ENCODE assay signal across 8 cellular contexts in genomic region chr1:205335692-205336091, GRCh38. TPM values are rescaled to one million over a fixed set of nuclear protein-coding genes. Genes with fewer than 3 reads are reported as not detected.
DNase-seq lines count a peak whose midpoint lies in the region; ATAC-seq and TF ChIP-seq lines count a peak whose summit lies in the region.

No MANE protein-coding gene starts in this region.

- TF ChIP-seq CTCF in smooth muscle cell (IDR thresholded peaks at IDR 0.05; ENCODE audit: borderline replicate concordance, insufficient read depth, poor library complexity, severe bottlenecking), result peak; percentile 91

- no peaks in the 10 kb centered on the region for H4K20me1 ChIP-seq in smooth muscle cell (ENCODE audit: low read depth)

- H3K4me2 ChIP-seq in smooth muscle cell, result no peak overlapping the region

- H3K27me3 ChIP-seq in right cardiac atrium (ENCODE audit: control insufficient read depth, insufficient read depth) (no peaks in the 10 kb centered on the region), smooth muscle cell (ENCODE audit: low read depth) (peaks cover 4% of the 10 kb centered on the region)

- H2AFZ ChIP-seq in smooth muscle cell (ENCODE audit: low read depth), result no peak overlapping the region

- no peaks in the 10 kb centered on the region for H3K79me2 ChIP-seq in smooth muscle cell (ENCODE audit: low read depth)

- H3K9ac ChIP-seq in smooth muscle cell (ENCODE audit: low read depth), result no peak overlapping the region

- H3K4me1 ChIP-seq in right cardiac atrium (ENCODE audit: control insufficient read depth, insufficient read depth, low read length), result no peaks in the 10 kb centered on the region
- H3K4me1 ChIP-seq in smooth muscle cell (ENCODE audit: low read depth), result no peaks in the 10 kb centered on the region

- DNase-seq in NCI-H2081 (lab: John Stamatoyannopoulos, UW) (peak; percentile 69 to 75), NCI-H2081 treated with DMSO at 0.1 percent for 48 hours (lab: John Stamatoyannopoulos, UW) (no peak), NCI-H1930 (lab: John Stamatoyannopoulos, UW) (peak; percentile 66 to 81), T-helper 9 cell (peak; percentile 71), amygdala (lab: John Stamatoyannopoulos, UW) (peak in 51 of 56 donors; percentile 27 to 84 (median 63)), right cardiac atrium (peak; percentile 69 to 88 (median 86)), smooth muscle cell (lab: John Stamatoyannopoulos, UW; ENCODE audit: unreplicated experiment) (no peak)

- intact Hi-C loops in right cardiac atrium (cut with DNase I), result no loop called here

- no peak overlapping the region for H3K27ac ChIP-seq in right cardiac atrium (ENCODE audit: low read length)
- H3K27ac ChIP-seq in smooth muscle cell (ENCODE audit: low read depth), result no peak overlapping the region

- ATAC-seq in right cardiac atrium, result peak; percentile 70 to 79
- ATAC-seq in HG02981 (IDR thresholded peaks at IDR 0.05; ENCODE audit: unreplicated experiment), result no peak

- no peaks in the 10 kb centered on the region for H3K36me3 ChIP-seq in smooth muscle cell (ENCODE audit: low read depth)

- 8% methylated on average over 4 of the region's 4 CpGs for WGBS in right cardiac atrium
- WGBS in smooth muscle cell (ENCODE audit: low lambda C conversion rate), result 9% methylated on average over 4 of the region's 4 CpGs

- no peaks in the 10 kb centered on the region for H3F3A ChIP-seq in smooth muscle cell (ENCODE audit: low read depth)

- H3K9me3 ChIP-seq in right cardiac atrium (ENCODE audit: control insufficient read depth, low read length) (no peaks in the 10 kb centered on the region), smooth muscle cell (replicated peaks; ENCODE audit: low read depth) (no peaks in the 10 kb centered on the region)

- no peak overlapping the region for H3K4me3 ChIP-seq in right cardiac atrium (ENCODE audit: low read length)
- H3K4me3 ChIP-seq in smooth muscle cell, result no peak overlapping the region

RNA-seq across cellular contexts. Expression of gene NUAK2, which starts 14.1 kb away (rescaled TPM):
- 1 to 10 TPM in 3 of 4 donors, under 1 TPM in 1; 0.50 to 1.6 (median 1.4) TPM for total RNA-seq in right cardiac atrium
- 0.86 TPM for polyA plus RNA-seq in right cardiac atrium
- total RNA-seq in smooth muscle cell, result 6.6 and 11.3 TPM in 2 replicates
- 15.8 and 16.8 TPM in 2 replicates for polyA plus RNA-seq in smooth muscle cell

RNA-seq across cellular contexts. Expression of gene KLHDC8A, which starts 21.0 kb away (rescaled TPM):
- under 1 TPM; 0.35 to 0.71 (median 0.52) TPM for total RNA-seq in right cardiac atrium
- 0.36 TPM for polyA plus RNA-seq in right cardiac atrium
- 0.54 TPM in 1 of 2 replicates, not detected in the other for total RNA-seq in smooth muscle cell
- polyA plus RNA-seq in smooth muscle cell, result 0.33 and 0.84 TPM in 2 replicates

Comparison
In these comparisons a context has a peak if more than half of its experiments do, and no peak if none do; other contexts are left out.
1. DNase-seq: peak in NCI-H2081 (2 of 2), NCI-H1930 (2 of 2), T-helper 9 cell (single experiment), amygdala (51 of 56) and right cardiac atrium (3 of 3); none in NCI-H2081 treated with DMSO at 0.1 percent for 48 hours (single experiment) and smooth muscle cell (single experiment).